20 cellular contexts compared by ENCODE assay signal in the genomic region with DNA sequence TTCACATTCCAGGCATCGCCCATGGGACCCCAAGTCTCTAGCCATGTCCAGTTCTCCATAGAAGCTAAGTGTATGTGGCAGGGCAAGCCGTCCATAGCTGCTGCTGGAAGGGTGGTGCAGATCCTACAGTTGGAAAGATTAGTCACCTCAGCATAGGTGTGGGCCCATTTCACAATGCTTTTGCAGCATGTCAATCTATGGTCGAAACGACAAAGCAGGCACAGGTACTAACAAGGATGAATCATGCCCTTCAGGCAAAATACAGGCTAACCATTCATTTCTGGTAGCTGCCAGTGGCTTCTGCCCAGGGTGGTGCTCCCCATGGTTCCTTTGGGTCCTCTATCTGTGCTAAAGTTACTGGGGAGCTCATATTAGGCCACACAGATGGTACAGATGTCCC.
"Had no signal": no experiment of that assay in that cellular context is flagged by ENCODE, and none has a peak within 500 bp of the region (broad histone marks: within the 10 kb centered on the region; RNA-seq: fewer than 3 reads in every experiment).

No MANE protein-coding gene starts in this region.

- DNase-seq: activated CD4-positive, alpha-beta memory T cell treated with anti-CD3 and anti-CD28 coated beads for 36 hours; activated CD4-positive, alpha-beta T cell treated with anti-CD3 and anti-CD28 coated beads, Interleukin-2, amount 10 ng/mL, durations not matched to agents 7 days and 5 days; activated CD4-positive, CD25-positive, alpha-beta regulatory T cell; activated CD8-positive, alpha-beta memory T cell treated with anti-CD3 and anti-CD28 coated beads, Interleukin-2, amount 50 U/mL, for 4 hours; activated naive CD4-positive, alpha-beta T cell treated with anti-CD3 and anti-CD28 coated beads, Interleukin-2, amount 50 U/mL, for 16 hours; activated naive CD8-positive, alpha-beta T cell treated with anti-CD3 and anti-CD28 coated beads, Interleukin-2, amount 10 ng/mL, durations not matched to agents 7 days and 5 days; adrenal gland; anterior cingulate cortex; central memory CD4-positive, alpha-beta T cell; KBM-7; NCI-H1092 treated with DMSO at 0.1 percent for 48 hours; NCI-H1417 treated with DMSO at 0.1 percent for 48 hours; NCI-H1694 treated with DMSO at 0.1 percent for 48 hours; NCI-H2029 treated with DMSO at 0.1 percent for 48 hours; NCI-H510A treated with DMSO at 0.1 percent for 48 hours; Right ventricle myocardium superior; SJCRH30; SK-N-SH; T-helper 1 cell had no signal

- H3K9me3 ChIP-seq: adrenal gland, SJCRH30, SK-N-SH had no signal

- H3K4me1 ChIP-seq: adrenal gland, SJCRH30 had no signal

- H3K27ac ChIP-seq: adrenal gland, SJCRH30, VCaP had no signal

- H3K4me3 ChIP-seq: adrenal gland, SJCRH30 had no signal

- H3K9ac ChIP-seq: SK-N-SH had no signal

- H3K4me2 ChIP-seq: SK-N-SH had no signal

- H3K36me3 ChIP-seq: adrenal gland, SJCRH30 had no signal

- H3K27me3 ChIP-seq: adrenal gland, SJCRH30 had no signal
